Comparison of ENCODE assay signal across 9 cellular contexts in the genomic region with DNA sequence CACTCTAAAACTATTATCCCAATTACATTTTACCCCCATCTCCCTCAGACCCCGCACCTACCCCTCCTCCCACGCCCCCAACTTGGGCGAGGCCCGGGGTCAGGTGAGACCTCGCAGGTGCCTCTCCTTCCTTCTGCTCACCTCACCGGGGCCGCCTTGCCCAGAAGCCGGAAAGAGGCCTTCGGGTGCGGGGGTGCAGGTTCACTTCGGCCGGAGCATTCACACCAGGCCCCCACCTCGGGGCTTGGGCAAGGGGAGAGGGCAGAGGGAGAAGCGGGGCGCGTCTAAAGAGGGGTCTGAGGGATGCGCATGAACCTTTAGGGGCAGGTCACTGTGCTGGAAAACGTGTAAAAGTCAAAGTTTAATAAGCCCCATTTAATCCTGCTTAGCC. TPM values are rescaled to one million over a fixed set of nuclear protein-coding genes. Genes with fewer than 3 reads are reported as not detected.
DNase-seq lines count a peak whose midpoint lies in the region; ATAC-seq and TF ChIP-seq lines count a peak whose summit lies in the region.
"Had no signal": no experiment of that assay in that cellular context is flagged by ENCODE, and none has a peak within 500 bp of the region (broad histone marks: within the 10 kb centered on the region; RNA-seq: fewer than 3 reads in every experiment).

No MANE protein-coding gene starts in this region.

- H3K18ac ChIP-seq in neuronal stem cell (ENCODE audit: low read length): no peak overlapping the region

- H3K27ac ChIP-seq in esophagus squamous epithelium: peak overlapping the region; percentile 62 to 85 (median 72)
- H3K27ac ChIP-seq in neuronal stem cell (replicated peaks; ENCODE audit: low read length): no peak overlapping the region

- peaks cover 0 to 27% (median 8%) of the 10 kb centered on the region in 7 donors for H3K9me3 Mint-ChIP-seq in CD14-positive monocyte

- H2BK12ac ChIP-seq in neuronal stem cell (ENCODE audit: low read length): no peak overlapping the region

- no peaks in the 10 kb centered on the region for H3K27me3 ChIP-seq in esophagus squamous epithelium
- no peaks in the 10 kb centered on the region for H3K27me3 ChIP-seq in neuronal stem cell (ENCODE audit: control insufficient read depth in 3 of 3, insufficient read depth in 3 of 3, low read depth in 1 of 3, low read length in 3 of 3)

- H3K27me3 Mint-ChIP-seq in CD14-positive monocyte (ENCODE audit: low read depth in 3 of 3): peaks cover 0 to 3% (median 2%) of the 10 kb centered on the region in 3 donors

- H2BK15ac ChIP-seq in neuronal stem cell (ENCODE audit: low read length): no peak overlapping the region

- no peak overlapping the region for H2BK120ac ChIP-seq in neuronal stem cell (ENCODE audit: low read depth, low read length)

- no peak for TF ChIP-seq POLR2A in esophagus squamous epithelium (IDR thresholded peaks at IDR 0.05)

- peak; percentile 40 for ATAC-seq in GM21737 (IDR thresholded peaks at IDR 0.05; ENCODE audit: unreplicated experiment)
- no peak for ATAC-seq in GM18519 (IDR thresholded peaks at IDR 0.05; ENCODE audit: low FRiP score, unreplicated experiment)

- no peak for TF ChIP-seq CTCF in CD14-positive monocyte (IDR thresholded peaks at IDR 0.05)
- TF ChIP-seq CTCF in esophagus squamous epithelium (IDR thresholded peaks at IDR 0.05): no peak

- H3K23ac ChIP-seq in neuronal stem cell (ENCODE audit: low read depth, low read length, poor library complexity): no peak overlapping the region

- peaks cover 4% of the 10 kb centered on the region for H3K79me1 ChIP-seq in neuronal stem cell (ENCODE audit: low read depth, low read length)

- H2BK5ac ChIP-seq in neuronal stem cell (ENCODE audit: low read length): peak overlapping the region; percentile 24

- intact Hi-C loops in CD14-positive monocyte (cut with micrococcal nuclease) (no loop called here), esophagus squamous epithelium (cut with DNase I) (no loop called here)

- H3K4me3 Mint-ChIP-seq in CD14-positive monocyte: peak overlapping the region; percentile 89 to 96

- peaks cover 0 to 18% (median 0%) of the 10 kb centered on the region in 3 donors for H3K4me1 ChIP-seq in esophagus squamous epithelium
- H3K4me1 ChIP-seq in neuronal stem cell (ENCODE audit: control insufficient read depth in 2 of 2, insufficient read depth in 1 of 2, low read depth in 1 of 2, low read length in 2 of 2): no peaks in the 10 kb centered on the region

- WGBS in esophagus squamous epithelium, 2 donors: 0 to 23% methylated on average over 6 to 10 of the region's 18 CpGs
- no CpG with 5 or more reads among the region's 18 CpGs for WGBS in neuronal stem cell (ENCODE audit: extremely low coverage in 2 of 2, insufficient read length in 2 of 2, insufficient replicate concordance in 1 of 2), 2 donors

- no peak for DNase-seq in CD14-positive monocyte (ENCODE audit: low spot score)
- peak; percentile 13 for DNase-seq in T-helper 9 cell
- no peak for DNase-seq in esophagus squamous epithelium (lab: John Stamatoyannopoulos, UW)
- no peak for DNase-seq in neuronal stem cell (ENCODE audit: low spot score)
- DNase-seq in NAMALWA (ENCODE audit: low spot score): no peak
- no peak for DNase-seq in DMS153 treated with DMSO at 0.1 percent for 48 hours (lab: John Stamatoyannopoulos, UW; ENCODE audit: unreplicated experiment)

- no peak overlapping the region for H2AK5ac ChIP-seq in neuronal stem cell (ENCODE audit: low read depth, low read length)

- H3K27ac Mint-ChIP-seq in CD14-positive monocyte: peak overlapping the region; percentile 94 to 98 (median 97)

- H3K14ac ChIP-seq in neuronal stem cell (ENCODE audit: low read length): no peak overlapping the region

- no peak overlapping the region for H4K91ac ChIP-seq in neuronal stem cell (ENCODE audit: low read depth, low read length, poor library complexity)

- H3K4me2 ChIP-seq in neuronal stem cell (ENCODE audit: insufficient read depth, low read length, poor library complexity, severe bottlenecking): peak overlapping the region; percentile 62

- H4K8ac ChIP-seq in neuronal stem cell (ENCODE audit: low read depth, low read length): no peak overlapping the region

- no peaks in the 10 kb centered on the region for H3K9me3 ChIP-seq in esophagus squamous epithelium
- H3K9me3 ChIP-seq in neuronal stem cell (replicated peaks in 1 of 2; ENCODE audit: control insufficient read depth in 2 of 2, insufficient read depth in 1 of 2, low read depth in 1 of 2, low read length in 2 of 2): peaks cover 0 to 3% of the 10 kb centered on the region in 2 donors

- peaks cover 10% of the 10 kb centered on the region for H3K4me1 Mint-ChIP-seq in CD14-positive monocyte

- H3K36me3 ChIP-seq in esophagus squamous epithelium (no peaks in the 10 kb centered on the region), neuronal stem cell (replicated peaks in 1 of 2; ENCODE audit: control insufficient read depth in 2 of 2, insufficient read depth in 2 of 2, low read length in 2 of 2) (peaks cover 0 to 4% of the 10 kb centered on the region in 2 donors)

- H2AFZ ChIP-seq in neuronal stem cell (ENCODE audit: low read length): peak overlapping the region; percentile 90

- H3K9ac ChIP-seq in neuronal stem cell (ENCODE audit: low read depth, low read length, poor library complexity): peak overlapping the region; percentile 81

- H3K4me3 ChIP-seq in esophagus squamous epithelium (peak overlapping the region; percentile 36 to 72 (median 54)), neuronal stem cell (ENCODE audit: low read length in 2 of 2) (peak overlapping the region; percentile 77 to 95)

- H3K4ac ChIP-seq in neuronal stem cell (ENCODE audit: low read length): no peak overlapping the region

- H3K36me3 Mint-ChIP-seq in CD14-positive monocyte: peaks cover 7 to 20% of the 10 kb centered on the region in 2 donors

RNA-seq across cellular contexts. Expression of a gene that starts 0.4 kb away (rescaled TPM):
- polyA plus RNA-seq in CD14-positive monocyte: under 1 TPM; 0.24 to 0.99 TPM
- total RNA-seq in esophagus squamous epithelium: 1 to 10 TPM in 3 of 4 donors, under 1 TPM in 1; 0.80 to 3.2 (median 1.4) TPM
- polyA plus RNA-seq in neuronal stem cell (2013, experiment 1 of 2): 4.8 TPM
- polyA plus RNA-seq in neuronal stem cell (2013, experiment 2 of 2): 4.7 TPM

RNA-seq across cellular contexts. Expression of a gene that starts 3.4 kb away (rescaled TPM):
- not detected for polyA plus RNA-seq in CD14-positive monocyte
- not detected for total RNA-seq in esophagus squamous epithelium
- not detected for polyA plus RNA-seq in neuronal stem cell (2013, experiment 1 of 2)
- not detected for polyA plus RNA-seq in neuronal stem cell (2013, experiment 2 of 2)
- total RNA-seq: myocyte had no signal
